Comparison of ENCODE assay signal across 8 cellular contexts in the genomic region with DNA sequence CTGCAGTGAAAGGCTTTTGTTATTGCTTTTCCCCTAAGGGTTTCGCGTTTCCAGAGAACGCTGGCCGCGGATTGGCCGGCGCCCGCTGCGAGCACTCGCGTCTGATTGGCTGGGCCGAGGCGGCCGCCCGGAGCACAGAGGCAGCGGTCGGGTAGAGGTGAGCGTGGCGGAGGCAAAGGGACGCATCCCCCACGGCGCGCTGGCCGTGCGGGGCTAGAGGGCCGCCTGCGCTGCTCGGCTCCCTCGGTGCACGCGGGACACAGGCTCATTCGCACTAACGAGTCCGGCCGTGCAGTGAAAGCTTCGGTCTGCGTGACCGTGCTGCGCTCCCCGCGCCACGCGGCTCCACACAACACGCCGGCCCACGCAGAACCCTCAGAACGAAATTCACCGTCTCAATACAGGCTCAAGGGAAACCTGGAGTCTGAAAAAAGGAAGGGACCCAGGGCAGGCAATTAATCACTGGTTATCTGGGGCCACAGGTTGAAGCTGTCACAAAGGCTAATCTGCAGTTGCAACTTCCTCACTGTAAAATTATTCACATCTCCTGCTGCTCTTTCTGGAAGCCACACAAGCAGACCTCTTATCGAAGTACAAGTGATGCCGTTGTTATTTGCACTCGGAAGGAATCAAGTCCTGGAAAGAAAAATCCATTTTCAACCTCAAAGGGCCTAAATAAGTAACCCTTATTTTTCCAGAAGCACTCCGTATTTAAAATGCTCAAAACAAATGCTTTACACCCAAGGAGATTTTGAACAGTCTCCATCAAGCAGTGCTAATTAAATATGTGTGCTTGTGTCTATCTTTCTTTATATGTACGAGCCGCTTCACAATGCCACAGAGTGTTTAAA.
A peak's percentile ranks its signal among the peaks of the same experiment; 100 is the strongest.
DNase-seq lines count a peak whose midpoint lies in the region; ATAC-seq and FAIRE-seq lines count a peak whose summit lies in the region.

No MANE protein-coding gene starts in this region.

- H3K27me3 ChIP-seq in skeletal muscle satellite cell (ENCODE audit: control insufficient read depth, insufficient read depth, low read length) = no peaks in the 10 kb centered on the region

- no peaks in the 10 kb centered on the region for H3K9me3 ChIP-seq in skeletal muscle satellite cell (replicated peaks; ENCODE audit: low read length)

- peak; percentile 29 for ATAC-seq in GM21390 (IDR thresholded peaks at IDR 0.05; ENCODE audit: unreplicated experiment)

- no peak for FAIRE-seq in urothelium cell line (lab: Jason Lieb, UNC)

- H3K4me1 ChIP-seq in skeletal muscle satellite cell (ENCODE audit: control insufficient read depth, insufficient read depth, low read length) = peaks cover 61% of the 10 kb centered on the region

- H3K4me3 ChIP-seq in skeletal muscle satellite cell (ENCODE audit: low read length) = peak overlapping the region; percentile 76

- DNase-seq in DMS79 treated with DMSO at 0.1 percent for 48 hours (lab: John Stamatoyannopoulos, UW) (peak; percentile 50), LHCN-M2 (ENCODE audit: low read depth) (peak; percentile 81), RPMI7951 (ENCODE audit: low read depth) (peak; percentile 84), cerebellar cortex (ENCODE audit: low spot score) (peak; percentile 91), islet precursor cell (peak; percentile 97), urothelium cell line (ENCODE audit: low spot score) (no peak)

- H3K9ac ChIP-seq in skeletal muscle satellite cell (ENCODE audit: low read depth, low read length) = peak overlapping the region; percentile 69

- peak overlapping the region; percentile 92 for H3K4me2 ChIP-seq in skeletal muscle satellite cell (ENCODE audit: low read length)

- H3K36me3 ChIP-seq in skeletal muscle satellite cell (ENCODE audit: insufficient read depth, low read length) = peaks cover 16% of the 10 kb centered on the region
